In genomic region chr4:174532479-174532878, GRCh38 we compare ENCODE assay signal across 21 cellular contexts.
"Had no signal": no experiment of that assay in that cellular context is flagged by ENCODE, and none has a peak within 500 bp of the region (broad histone marks: within the 10 kb centered on the region; RNA-seq: fewer than 3 reads in every experiment).

No MANE protein-coding gene starts in this region.

- H3K4me1 Mint-ChIP-seq: central memory CD8-positive, alpha-beta T cell; nephron progenitor cell had no signal

- H3K79me2 ChIP-seq: parathyroid adenoma had no signal

- H3K36me3 ChIP-seq: heart left ventricle, left lung, lower lobe of right lung, prostate gland, sigmoid colon had no signal

- H3K36me3 Mint-ChIP-seq: memory B cell, naive B cell had no signal

- H3K4me1 ChIP-seq: heart left ventricle, left lung, lower lobe of right lung, parathyroid adenoma, prostate gland had no signal

- H3K9me3 Mint-ChIP-seq: nephron progenitor cell had no signal

- H3K27ac Mint-ChIP-seq: memory B cell, naive B cell, nephron progenitor cell had no signal

- H3K27me3 ChIP-seq: heart left ventricle, left lung, sigmoid colon had no signal

- H3K4me3 ChIP-seq: dorsolateral prefrontal cortex, heart left ventricle, left lung, lower lobe of right lung, prostate gland, sigmoid colon, skin epidermis had no signal

- ATAC-seq: heart left ventricle, left lung, lower lobe of right lung had no signal

- H3K27me3 Mint-ChIP-seq: central memory CD8-positive, alpha-beta T cell had no signal

- H3K9ac ChIP-seq: parathyroid adenoma had no signal

- FAIRE-seq: keratinocyte, urothelium cell line had no signal

- H3K9me3 ChIP-seq: heart left ventricle, left lung, lower lobe of right lung, prostate gland, sigmoid colon had no signal

- DNase-seq: cortex of kidney; dorsolateral prefrontal cortex; effector CD8-positive, alpha-beta T cell; foreskin melanocyte; heart left ventricle; left lung; lower lobe of right lung; naive B cell; nephron progenitor cell; retina; sigmoid colon; stimulated activated CD4-positive, alpha-beta T cell treated with anti-CD3 and anti-CD28 coated beads, Interleukin-12 subunit alpha, Interleukin-12 subunit beta, amount 100 ng/mL, for 4 hours; stimulated activated naive CD4-positive, alpha-beta T cell treated with Interleukin-2 at 50 U/mL for 16 hours; trophoblast cell had no signal

- H3K27ac ChIP-seq: dorsolateral prefrontal cortex, heart left ventricle, left lung, lower lobe of right lung, parathyroid adenoma, prostate gland, sigmoid colon, skin epidermis had no signal

- H2AFZ ChIP-seq: parathyroid adenoma had no signal

- H3K4me3 Mint-ChIP-seq: central memory CD8-positive, alpha-beta T cell; memory B cell; naive B cell; nephron progenitor cell had no signal
